Comparison of ENCODE assay signal across 9 cellular contexts in the genomic region with DNA sequence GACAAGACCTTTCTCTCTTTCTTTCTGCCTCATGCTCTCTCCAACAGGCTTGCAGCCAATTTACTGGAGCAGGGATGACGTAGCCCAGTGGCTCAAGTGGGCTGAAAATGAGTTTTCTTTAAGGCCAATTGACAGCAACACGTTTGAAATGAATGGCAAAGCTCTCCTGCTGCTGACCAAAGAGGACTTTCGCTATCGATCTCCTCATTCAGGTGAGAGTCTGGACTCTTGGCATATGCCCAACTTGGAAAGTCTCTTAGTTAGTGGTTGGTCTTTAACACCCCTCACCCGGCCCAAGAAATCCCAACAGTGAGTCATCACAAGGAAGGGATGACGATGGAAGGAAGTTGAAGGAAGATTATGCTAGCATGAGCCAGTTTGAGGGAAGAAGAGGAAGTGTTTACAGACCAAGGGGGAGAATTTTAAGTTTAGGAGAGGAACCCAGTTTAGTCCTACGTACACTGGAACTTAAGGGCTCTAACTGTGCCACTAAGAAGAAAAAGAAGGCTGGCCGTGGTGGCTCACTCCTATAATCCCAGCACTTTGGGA.
DNase-seq lines count a peak whose midpoint lies in the region; ATAC-seq and TF ChIP-seq lines count a peak whose summit lies in the region.
"Had no signal": no experiment of that assay in that cellular context is flagged by ENCODE, and none has a peak within 500 bp of the region (broad histone marks: within the 10 kb centered on the region; RNA-seq: fewer than 3 reads in every experiment).

No MANE protein-coding gene starts in this region.

- DNase-seq in IMR-90 (peak; percentile 61), PC-3 (peak; percentile 49), fibroblast of villous mesenchyme (ENCODE audit: low read depth) (peak; percentile 29), AML-193 (lab: John Stamatoyannopoulos, UW) (no peak), activated gamma-delta T cell (lab: John Stamatoyannopoulos, UW) (no peak)

- H4K8ac ChIP-seq in IMR-90 (ENCODE audit: low read depth in 2 of 2, low read length in 2 of 2), result no peak overlapping the region; a peak in 1 of 4 replicates

- H3K18ac ChIP-seq in IMR-90 (ENCODE audit: low read depth, low read length), result no peak overlapping the region

- BruUV-seq in IMR-90 (replicated peaks; lab: Mats Ljungman, UMichigan) (no TSS peak), PC-3 (replicated peaks; lab: Mats Ljungman, UMichigan) (no TSS peak)

- no peak overlapping the region for H2AK5ac ChIP-seq in IMR-90 (ENCODE audit: low read depth, low read length)

- H3K9me1 ChIP-seq in IMR-90 (ENCODE audit: insufficient read depth, low read length), result peaks cover 8% of the 10 kb centered on the region; the same call in 1 of the 2 replicates

- H4K91ac ChIP-seq in IMR-90 (ENCODE audit: insufficient read depth, low read depth, low read length), result no peak overlapping the region

- H2BK20ac ChIP-seq in IMR-90 (ENCODE audit: low read depth, low read length), result peak overlapping the region; percentile 71; the same call in 1 of the 2 replicates

- no peaks in the 10 kb centered on the region for H3K9me2 ChIP-seq in PC-3 (replicated peaks; ENCODE audit: low read length)

- TF ChIP-seq CTCF in IMR-90 (conservative IDR thresholded peaks at IDR 0.05; ENCODE audit: low read depth, low read length) (no peak), PC-3 (conservative IDR thresholded peaks at IDR 0.05; ENCODE audit: low read depth, low read length) (no peak), fibroblast of villous mesenchyme (IDR thresholded peaks at IDR 0.05; ENCODE audit: insufficient read depth, low read depth, low read length) (no peak)

- 83% methylated on average over 2 of the region's 8 CpGs; no CpG with 5 or more reads in 1 of the 2 experiments for WGBS in IMR-90 (ENCODE audit: extremely low coverage in 2 of 2, insufficient read length in 1 of 2), 2 experiments

- no peak overlapping the region for H2BK15ac ChIP-seq in IMR-90 (ENCODE audit: low read depth, low read length)

- H2AFZ ChIP-seq in IMR-90 (replicated peaks; ENCODE audit: low read length, poor library complexity) (peak overlapping the region; percentile 8), PC-3 (ENCODE audit: low read length) (no peak overlapping the region)

- POLR2A ChIA-PET in IMR-90 (lab: Charles Lee; ENCODE audit: unreplicated experiment), result no interaction called here
- POLR2A ChIA-PET in PC-3 (lab: Charles Lee; ENCODE audit: unreplicated experiment), result interaction anchor here (0.6 kb wide), 1 partner anchor 199 kb away, joined by 8 read pairs; no protein-coding TSS in a partner anchor

- no peak overlapping the region for H2AK9ac ChIP-seq in IMR-90 (replicated peaks; ENCODE audit: low read depth, low read length, poor library complexity)

- H3K56ac ChIP-seq in IMR-90 (ENCODE audit: extremely low read depth, insufficient read depth, low read length), result no peak overlapping the region

- no peak overlapping the region for H4K5ac ChIP-seq in IMR-90 (ENCODE audit: low read depth, low read length)

- no peak overlapping the region for H3K23ac ChIP-seq in IMR-90 (ENCODE audit: low read depth, low read length)

- dilution Hi-C loops in IMR-90 (cut with HindIII; ENCODE audit: low sequenced_read_pairs, unreplicated experiment), result no loop called here

- no peak for TF ChIP-seq RAD21 in IMR-90 (IDR thresholded peaks at IDR 0.05; ENCODE audit: low read length)

- CTCF ChIA-PET in IMR-90 (lab: Yijun Ruan, JAX), result no interaction called here
- CTCF ChIA-PET in PC-3 (lab: Charles Lee), result no interaction called here

- H3K4me1 ChIP-seq in IMR-90 (ENCODE audit: control insufficient read depth, insufficient read depth, low read length) (peaks cover 8% of the 10 kb centered on the region; the same call in 1 of the 2 replicates), PC-3 (ENCODE audit: insufficient read depth, low read length) (peaks cover 20% of the 10 kb centered on the region), skeletal muscle tissue (ENCODE audit: control insufficient read depth in 3 of 3, insufficient read depth in 3 of 3, low read length in 3 of 3) (peaks cover 13 to 25% (median 15%) of the 10 kb centered on the region in 3 donors)

- no peak for TF ChIP-seq POLR2A in IMR-90 (IDR thresholded peaks at IDR 0.05; ENCODE audit: low read depth, low read length)

- no peak overlapping the region for H3K9ac ChIP-seq in IMR-90 (ENCODE audit: low read depth, low read length)
- no peak overlapping the region for H3K9ac ChIP-seq in PC-3 (ENCODE audit: low read length)
- no peak overlapping the region for H3K9ac ChIP-seq in skeletal muscle tissue (ENCODE audit: low read depth in 1 of 3, low read length in 3 of 3)

- 0 out of 2 replicates have a peak, but pooled peaks have one; percentile 48 for ATAC-seq in IMR-90 (ENCODE audit: low read depth)
- ATAC-seq in PC-3, result peak; percentile 22; the same call in 1 of the 2 replicates
- no peak for ATAC-seq in HG02885 (IDR thresholded peaks at IDR 0.05; ENCODE audit: poor library complexity, unreplicated experiment)
- no peak for ATAC-seq in GM19467 (IDR thresholded peaks at IDR 0.05; ENCODE audit: unreplicated experiment)
- ATAC-seq: activated CD4-positive, CD25-positive, alpha-beta regulatory T cell treated with anti-CD3 and anti-CD28 coated beads, Interleukin-2, amount 50 U/mL, for 24 hours had no signal

- H3K4ac ChIP-seq in IMR-90 (ENCODE audit: low read depth, low read length), result 0 out of 2 replicates have a peak overlapping the region, but pooled peaks have one; percentile 15

- intact Hi-C loops in IMR-90 (cut with micrococcal nuclease), result no loop called here
- intact Hi-C loops in PC-3 (cut with micrococcal nuclease), result no loop called here

- H3K27ac ChIP-seq in IMR-90 (ENCODE audit: insufficient read depth, low read length) (no peak overlapping the region), PC-3 (ENCODE audit: low read length) (peak overlapping the region; percentile 33; the same call in 1 of the 2 replicates), skeletal muscle tissue (ENCODE audit: low read depth, low read length) (peak overlapping the region; percentile 79)

- in situ Hi-C loops in IMR-90 (cut with MboI; ENCODE audit: low sequenced_read_pairs), result no loop called here

- no peaks in the 10 kb centered on the region; the same call in 1 of the 2 replicates for H4K20me1 ChIP-seq in IMR-90 (ENCODE audit: insufficient read depth, low read length)
- H4K20me1 ChIP-seq in PC-3 (ENCODE audit: low read length), result no peaks in the 10 kb centered on the region

- H3K27me3 ChIP-seq in IMR-90 (ENCODE audit: control insufficient read depth, insufficient read depth, low read length) (no peaks in the 10 kb centered on the region), PC-3 (ENCODE audit: low read length) (no peaks in the 10 kb centered on the region), skeletal muscle tissue (ENCODE audit: control insufficient read depth in 3 of 3, insufficient read depth in 3 of 3, low read length in 3 of 3) (no peaks in the 10 kb centered on the region)

- no peaks in the 10 kb centered on the region for H3F3A ChIP-seq in PC-3 (ENCODE audit: low read length, unreplicated experiment)

- H3K14ac ChIP-seq in IMR-90 (replicated peaks; ENCODE audit: low read depth, low read length), result peak overlapping the region; percentile 50

- H3K4me2 ChIP-seq in IMR-90 (ENCODE audit: low read depth, low read length) (no peak overlapping the region), PC-3 (ENCODE audit: low read length) (0 out of 2 replicates have a peak overlapping the region, but pooled peaks have one; percentile 5)

- no peaks in the 10 kb centered on the region for H3K9me3 ChIP-seq in IMR-90 (ENCODE audit: control insufficient read depth, insufficient read depth, low read length)
- H3K9me3 ChIP-seq in PC-3 (ENCODE audit: low read length), result no peaks in the 10 kb centered on the region
- H3K9me3 ChIP-seq in skeletal muscle tissue (ENCODE audit: control insufficient read depth in 3 of 3, low read length in 3 of 3), result no peaks in the 10 kb centered on the region

- no peak overlapping the region for H2BK120ac ChIP-seq in IMR-90 (ENCODE audit: low read depth, low read length)

- H3K79me1 ChIP-seq in IMR-90 (ENCODE audit: low read depth in 1 of 2, low read length in 2 of 2), result peaks cover 17 to 50% of the 10 kb centered on the region in 2 experiments

- H3K79me2 ChIP-seq in PC-3 (ENCODE audit: low read length), result no peaks in the 10 kb centered on the region

- peaks cover 15% of the 10 kb centered on the region for H3K36me3 ChIP-seq in IMR-90 (ENCODE audit: control insufficient read depth, insufficient read depth, low read length)
- no peaks in the 10 kb centered on the region for H3K36me3 ChIP-seq in PC-3 (ENCODE audit: low read depth, low read length)
- peaks cover 0 to 11% (median 2%) of the 10 kb centered on the region in 3 donors for H3K36me3 ChIP-seq in skeletal muscle tissue (ENCODE audit: control insufficient read depth in 3 of 3, insufficient read depth in 3 of 3, low read length in 3 of 3)

- H2BK5ac ChIP-seq in IMR-90 (ENCODE audit: low read depth, low read length, poor library complexity, severe bottlenecking), result no peak overlapping the region

- H3K4me3 ChIP-seq in IMR-90 (ENCODE audit: insufficient read depth, low read depth, low read length) (no peak overlapping the region), PC-3 (ENCODE audit: low read length) (no peak overlapping the region), fibroblast of villous mesenchyme (ENCODE audit: low read depth, low read length) (no peak overlapping the region), skeletal muscle tissue (ENCODE audit: low read length in 3 of 3) (no peak overlapping the region)

TF ChIP-seq in IMR-90, 13 proteins besides CTCF, POLR2A, EP300 and RAD21:
- no peak for TF ChIP-seq RFX5 (IDR thresholded peaks at IDR 0.05; ENCODE audit: low read depth, low read length)
- no peak for TF ChIP-seq CEBPB (IDR thresholded peaks at IDR 0.05; ENCODE audit: low read depth, low read length)
- TF ChIP-seq FOS (IDR thresholded peaks at IDR 0.05; ENCODE audit: low read depth, low read length), result peak; percentile 53
- TF ChIP-seq SMC3 (IDR thresholded peaks at IDR 0.05; ENCODE audit: low read depth, low read length), result no peak

Comparison
In these comparisons a context has a peak if more than half of its experiments do, and no peak if none do; other contexts are left out.
1. ATAC-seq: peak in IMR-90 (single experiment) and PC-3 (single experiment); none in HG02885 (single experiment) and GM19467 (single experiment).
2. DNase-seq: peak in IMR-90 (single experiment), PC-3 (single experiment) and fibroblast of villous mesenchyme (single experiment); none in AML-193 (0 of 2) and activated gamma-delta T cell (single experiment).